ENCODE assay signal across 8 cellular contexts in genomic region chr12:80778005-80778541, GRCh38.
DNase-seq lines count a peak whose midpoint lies in the region; ATAC-seq and TF ChIP-seq lines count a peak whose summit lies in the region.

No MANE protein-coding gene starts in this region.

- H3K4me3 ChIP-seq in uterus = no peak overlapping the region

- H3K36me3 ChIP-seq in uterus = no peaks in the 10 kb centered on the region

- no peak for TF ChIP-seq POLR2A in uterus (IDR thresholded peaks at IDR 0.05)

- H3K9me3 ChIP-seq in uterus = no peaks in the 10 kb centered on the region

- DNase-seq in NCI-H82 (lab: John Stamatoyannopoulos, UW) (peak; percentile 55), NCI-H82 treated with DMSO at 0.1 percent for 48 hours (lab: John Stamatoyannopoulos, UW; ENCODE audit: unreplicated experiment) (no peak), NCI-H774 (lab: John Stamatoyannopoulos, UW) (peak; percentile 88), cerebellum (ENCODE audit: low spot score) (peak; percentile 5), lung microvascular endothelial cell (ENCODE audit: low read depth in 2 of 2) (peak; percentile 84 to 92), uterus (peak; percentile 32 to 46)

- intact Hi-C loops in uterus (cut with DNase I; ENCODE audit: low total_unique reads) = no loop called here

- peak overlapping the region; percentile 43 to 61 for H3K27ac ChIP-seq in uterus

- H3K27me3 ChIP-seq in uterus = no peaks in the 10 kb centered on the region

- no peaks in the 10 kb centered on the region for H3K4me1 ChIP-seq in uterus

- no peak for TF ChIP-seq CTCF in uterus (IDR thresholded peaks at IDR 0.05)

- ATAC-seq in GM21367 (IDR thresholded peaks at IDR 0.05; ENCODE audit: unreplicated experiment) = peak; percentile 94
- peak; percentile 94 for ATAC-seq in HG03521 (IDR thresholded peaks at IDR 0.05; ENCODE audit: unreplicated experiment)
